ENCODE assay signal across 20 cellular contexts in the genomic region with DNA sequence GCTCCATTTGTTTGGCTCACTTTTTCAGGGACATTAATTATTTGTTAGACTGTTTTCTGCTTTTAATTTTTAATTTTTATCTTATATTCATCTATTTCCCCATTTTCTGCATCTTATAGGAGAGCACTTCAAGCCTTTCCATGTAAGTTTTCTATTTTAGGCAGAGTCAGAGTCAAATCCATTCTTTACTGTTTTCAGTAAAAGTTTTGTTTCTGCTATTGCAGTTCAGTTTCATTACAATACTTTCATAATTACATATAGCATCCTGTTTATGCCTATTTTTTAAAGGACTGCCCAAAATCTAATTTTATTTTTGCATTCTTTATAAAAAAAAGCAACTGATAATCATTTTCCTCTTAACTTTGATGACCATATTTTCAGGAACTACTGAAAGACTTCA. TPM values are rescaled to one million over a fixed set of nuclear protein-coding genes. Genes with fewer than 3 reads are reported as not detected.
DNase-seq lines count a peak whose midpoint lies in the region; ATAC-seq, FAIRE-seq and TF ChIP-seq lines count a peak whose summit lies in the region.
"Had no signal": no experiment of that assay in that cellular context is flagged by ENCODE, and none has a peak within 500 bp of the region (broad histone marks: within the 10 kb centered on the region; RNA-seq: fewer than 3 reads in every experiment).

No MANE protein-coding gene starts in this region.

- no peak overlapping the region for H3K4me3 Mint-ChIP-seq in activated CD8-positive, alpha-beta T cell treated with anti-CD3 and anti-CD28 coated beads, Interleukin-2, amount 10 ng/mL, durations not matched to agents 7 days and 5 days
- H3K4me3 Mint-ChIP-seq: CD8-positive, alpha-beta memory T cell; GM23338 had no signal

- no peaks in the 10 kb centered on the region for H3K9me3 Mint-ChIP-seq in activated CD8-positive, alpha-beta T cell treated with anti-CD3 and anti-CD28 coated beads, Interleukin-2, amount 10 ng/mL, durations not matched to agents 7 days and 5 days (ENCODE audit: insufficient read depth)

- no peaks in the 10 kb centered on the region for H3K4me1 Mint-ChIP-seq in activated CD8-positive, alpha-beta T cell treated with anti-CD3 and anti-CD28 coated beads, Interleukin-2, amount 10 ng/mL, durations not matched to agents 7 days and 5 days (ENCODE audit: low read depth)
- H3K4me1 Mint-ChIP-seq: CD8-positive, alpha-beta memory T cell had no signal

- H3K27me3 Mint-ChIP-seq in activated CD8-positive, alpha-beta T cell treated with anti-CD3 and anti-CD28 coated beads, Interleukin-2, amount 10 ng/mL, durations not matched to agents 7 days and 5 days (ENCODE audit: low read depth): peaks cover 7% of the 10 kb centered on the region

- H3K36me3 Mint-ChIP-seq in activated CD8-positive, alpha-beta T cell treated with anti-CD3 and anti-CD28 coated beads, Interleukin-2, amount 10 ng/mL, durations not matched to agents 7 days and 5 days (ENCODE audit: low read depth): no peaks in the 10 kb centered on the region

- no peak overlapping the region for H3K4me2 ChIP-seq in GM12878 (ENCODE audit: control insufficient read depth, insufficient read depth)
- H3K4me2 ChIP-seq: BLaER1, GM23338 had no signal

- H3K79me2 ChIP-seq in GM12878 (ENCODE audit: control insufficient read depth, insufficient read depth, low read length): no peaks in the 10 kb centered on the region

- CTCF ChIA-PET in GM12878 (lab: Yijun Ruan, JAX): interaction anchor here (0.6 to 1.7 kb wide), 3 partner anchors 21 to 169 kb away, joined by 3 to 4 read pairs (median 4); no protein-coding TSS in a partner anchor
- CTCF ChIA-PET in activated CD8-positive, alpha-beta T cell treated with anti-CD3 and anti-CD28 coated beads, Interleukin-2, amount 10 ng/mL, durations not matched to agents 7 days and 5 days (lab: Charles Lee): no interaction called here

- no peak for TF ChIP-seq POLR2A in GM12878 (IDR thresholded peaks at IDR 0.05; ENCODE audit: low read depth, low read length)

- ATAC-seq in GM19035 (IDR thresholded peaks at IDR 0.05; ENCODE audit: unreplicated experiment) (peak; percentile 55), HG03095 (IDR thresholded peaks at IDR 0.05; ENCODE audit: unreplicated experiment) (peak; percentile 68), GM12878 (peak; percentile 36; the same call in 1 of the 3 replicates), left cardiac atrium (no peak)
- ATAC-seq in activated CD8-positive, alpha-beta T cell treated with anti-CD3 and anti-CD28 coated beads, Interleukin-2, amount 10 ng/mL, durations not matched to agents 7 days and 5 days: no peak
- ATAC-seq: GM23338 had no signal

- H3K27me3 ChIP-seq in GM12878 (replicated peaks in 1 of 2; ENCODE audit: control insufficient read depth in 2 of 2, insufficient read depth in 2 of 2, low read length in 1 of 2): no peaks in the 10 kb centered on the region; a peak in 1 of 4 replicates
- H3K27me3 ChIP-seq: BLaER1 had no signal

- no peak for TF ChIP-seq EP300 in GM12878 (IDR thresholded peaks at IDR 0.05; ENCODE audit: borderline replicate concordance in 1 of 2, control insufficient read depth in 1 of 2, low read depth in 2 of 2, low read length in 2 of 2)

- no peak for FAIRE-seq in GM12878 (lab: Jason Lieb, UNC)

- no peaks in the 10 kb centered on the region for H3K4me1 ChIP-seq in GM12878 (ENCODE audit: control insufficient read depth, insufficient read depth, low read length)
- H3K4me1 ChIP-seq: BLaER1, Caco-2 had no signal

- H3K9me3 ChIP-seq in GM12878 (replicated peaks; ENCODE audit: control insufficient read depth, insufficient read depth, low read length): no peaks in the 10 kb centered on the region
- H3K9me3 ChIP-seq: BLaER1, Caco-2 had no signal

- RAD21 ChIA-PET in GM12878 (lab: Charles Lee; ENCODE audit: unreplicated experiment): no interaction called here

- SMC1A ChIA-PET in GM12878 (lab: Charles Lee; ENCODE audit: uncharacterized antibody, unreplicated experiment): interaction anchor here (0.7 to 1.2 kb wide), 2 partner anchors 8 to 1637 kb away, joined by 3 to 4 read pairs; no protein-coding TSS in a partner anchor

- no peak overlapping the region for H3K27ac ChIP-seq in GM12878 (ENCODE audit: control insufficient read depth, insufficient read depth)
- H3K27ac ChIP-seq: BLaER1 had no signal

- no peak overlapping the region for H2AFZ ChIP-seq in GM12878 (ENCODE audit: control insufficient read depth, low read depth, low read length)
- H2AFZ ChIP-seq: GM23338 had no signal

- intact Hi-C loops in GM12878 (cut with micrococcal nuclease; ENCODE audit: unreplicated experiment): no loop called here
- intact Hi-C loops in left cardiac atrium (cut with DNase I): no loop called here

- TF ChIP-seq CTCF in GM10266 (IDR thresholded peaks at IDR 0.05; ENCODE audit: control insufficient read depth, insufficient read depth, low read depth, missing control alignments) (no peak), GM12878 (IDR thresholded peaks at IDR 0.05 in 2 of 3, conservative IDR thresholded peaks at IDR 0.05 in 1 of 3; ENCODE audit: control insufficient read depth in 2 of 3, extremely low read depth in 1 of 3, insufficient read depth in 1 of 3, low read depth in 3 of 3, low read length in 3 of 3) (no peak)

- no peak overlapping the region for H3K9ac ChIP-seq in GM12878 (ENCODE audit: control insufficient read depth, insufficient read depth, low read length)
- H3K9ac ChIP-seq: BLaER1 had no signal

- POLR2A ChIA-PET in GM12878 (lab: Charles Lee): no interaction called here
- POLR2A ChIA-PET in activated CD8-positive, alpha-beta T cell treated with anti-CD3 and anti-CD28 coated beads, Interleukin-2, amount 10 ng/mL, durations not matched to agents 7 days and 5 days (lab: Charles Lee): no interaction called here

- BruUV-seq in GM12878 (replicated peaks; lab: Mats Ljungman, UMichigan): no TSS peak

- no peak overlapping the region for H3K27ac Mint-ChIP-seq in activated CD8-positive, alpha-beta T cell treated with anti-CD3 and anti-CD28 coated beads, Interleukin-2, amount 10 ng/mL, durations not matched to agents 7 days and 5 days
- H3K27ac Mint-ChIP-seq: CD8-positive, alpha-beta memory T cell; GM23338 had no signal

- H4K20me1 ChIP-seq in GM12878 (ENCODE audit: control insufficient read depth, insufficient read depth): no peaks in the 10 kb centered on the region
- H4K20me1 ChIP-seq: BLaER1 had no signal

- H3K4me3 ChIP-seq in GM12878: no peak overlapping the region
- H3K4me3 ChIP-seq: BLaER1, GM23338 had no signal

- no peaks in the 10 kb centered on the region for H3K36me3 ChIP-seq in GM12878 (ENCODE audit: control insufficient read depth in 2 of 2, insufficient read depth in 2 of 2, low read length in 1 of 2)
- H3K36me3 ChIP-seq: BLaER1 had no signal

- peak; percentile 8 for DNase-seq in GM10266 (ENCODE audit: extremely low spot score)
- no peak for DNase-seq in GM12878 (ENCODE audit: low read depth, low spot score)
- no peak for DNase-seq in amygdala (lab: John Stamatoyannopoulos, UW)
- no peak for DNase-seq in activated CD8-positive, alpha-beta T cell treated with anti-CD3 and anti-CD28 coated beads, Interleukin-2, amount 10 ng/mL, durations not matched to agents 7 days and 5 days
- DNase-seq in left cardiac atrium: no peak
- DNase-seq: 8988T; AML-193; Caco-2; CD8-positive, alpha-beta memory T cell; DND-41; GDM1; H7; IMR-90; Kasumi-1; KBM-7 had no signal

- in situ Hi-C loops in GM12878 (cut with MboI): no loop called here

- TF ChIP-seq RAD21 in GM12878 (IDR thresholded peaks at IDR 0.05; ENCODE audit: insufficient read depth, low read depth, low read length): no peak

RNA-seq across cellular contexts. Expression of gene OR10A5, which starts 3.8 kb away (rescaled TPM):
- total RNA-seq in GM12878 (2013; cell fraction: nucleolus; rRNA removed): not detected in 2 replicates
- not detected in 2 replicates for total RNA-seq in GM12878 (2014; rRNA removed)
- total RNA-seq in GM12878 (2014; rRNA removed; fragmentation: Illumina TruSeq; extraction: Trizol): not detected in 2 replicates
- total RNA-seq in GM12878 (2021): not detected in 2 replicates
- polyA plus RNA-seq in GM12878 (2011; ENCODE audit: low read depth): not detected
- not detected in 2 replicates for polyA plus RNA-seq in GM12878 (2011; rRNA removed)
- not detected in 2 replicates for polyA plus RNA-seq in GM12878 (2011; cell fraction: cytosol; rRNA removed)
- not detected in 2 replicates for polyA plus RNA-seq in GM12878 (2011; cell fraction: nucleus; rRNA removed)
- polyA plus RNA-seq in GM12878 (2012): not detected in 2 replicates
- polyA plus RNA-seq in GM12878 (2014; fragmentation: Illumina TruSeq; extraction: Trizol): not detected in 2 replicates
- polyA plus RNA-seq in GM12878 (2014; fragmentation: Nextera tagmentation; extraction: Ambion mirVana): not detected
- not detected in 2 replicates for polyA plus RNA-seq in GM12878 (2014; rRNA removed)
- not detected for polyA plus RNA-seq in GM12878 (2016; fragmentation: Nextera tagmentation; extraction: Ambion mirVana)
- not detected in 2 replicates for polyA minus RNA-seq in GM12878 (2011; rRNA and poly(A)+ RNA removed)
- not detected in 2 replicates for polyA minus RNA-seq in GM12878 (2011; cell fraction: cytosol; rRNA and poly(A)+ RNA removed)
- not detected in 2 replicates for polyA minus RNA-seq in GM12878 (2011; cell fraction: nucleus; rRNA and poly(A)+ RNA removed)
- total RNA-seq in activated CD8-positive, alpha-beta T cell treated with anti-CD3 and anti-CD28 coated beads, Interleukin-2, amount 10 ng/mL, durations not matched to agents 7 days and 5 days: not detected
- not detected for total RNA-seq in left cardiac atrium
- total RNA-seq: Caco-2; CD8-positive, alpha-beta memory T cell; GM23338; H7; HT-29; IMR-90 had no signal
- polyA plus RNA-seq: CD8-positive, alpha-beta memory T cell; IMR-90 had no signal

RNA-seq across cellular contexts. Expression of gene OR10A2, which starts 21.2 kb away (rescaled TPM):
- total RNA-seq in GM12878 (2013; cell fraction: nucleolus; rRNA removed): not detected in 2 replicates
- total RNA-seq in GM12878 (2014; rRNA removed) (not detected in 2 replicates), GM12878 (2014; rRNA removed; fragmentation: Illumina TruSeq; extraction: Trizol) (not detected in 2 replicates), GM12878 (2021) (not detected in 2 replicates), left cardiac atrium (not detected)
- polyA plus RNA-seq in GM12878 (2011; ENCODE audit: low read depth): not detected
- polyA plus RNA-seq in GM12878 (2011; rRNA removed) (not detected in 2 replicates), GM12878 (2014; fragmentation: Illumina TruSeq; extraction: Trizol) (not detected in 2 replicates), GM12878 (2014; fragmentation: Nextera tagmentation; extraction: Ambion mirVana) (not detected), GM12878 (2014; rRNA removed) (not detected in 2 replicates), GM12878 (2016; fragmentation: Nextera tagmentation; extraction: Ambion mirVana) (under 1 TPM; 0.04 to 0.06 TPM)
- polyA plus RNA-seq in GM12878 (2011; cell fraction: cytosol; rRNA removed): not detected in 2 replicates
- polyA plus RNA-seq in GM12878 (2011; cell fraction: nucleus; rRNA removed): not detected in 2 replicates
- 0.01 TPM in 1 of 2 replicates, not detected in the other for polyA plus RNA-seq in GM12878 (2012)
- polyA minus RNA-seq in GM12878 (2011; rRNA and poly(A)+ RNA removed): not detected in 2 replicates
- polyA minus RNA-seq in GM12878 (2011; cell fraction: cytosol; rRNA and poly(A)+ RNA removed): not detected in 2 replicates
- polyA minus RNA-seq in GM12878 (2011; cell fraction: nucleus; rRNA and poly(A)+ RNA removed): not detected in 2 replicates
- total RNA-seq in activated CD8-positive, alpha-beta T cell treated with anti-CD3 and anti-CD28 coated beads, Interleukin-2, amount 10 ng/mL, durations not matched to agents 7 days and 5 days: not detected
- total RNA-seq: Caco-2; CD8-positive, alpha-beta memory T cell; GM23338; H7; HT-29; IMR-90 had no signal
- polyA plus RNA-seq: CD8-positive, alpha-beta memory T cell; IMR-90 had no signal

RNA-seq across cellular contexts. Expression of gene OR10A4, which starts 34.7 kb away (rescaled TPM):
- total RNA-seq in GM12878 (2013; cell fraction: nucleolus; rRNA removed): not detected in 2 replicates
- total RNA-seq in GM12878 (2014; rRNA removed) (not detected in 2 replicates), GM12878 (2014; rRNA removed; fragmentation: Illumina TruSeq; extraction: Trizol) (not detected in 2 replicates), GM12878 (2021) (not detected in 2 replicates), left cardiac atrium (not detected)
- not detected for polyA plus RNA-seq in GM12878 (2011; ENCODE audit: low read depth)
- polyA plus RNA-seq in GM12878 (2011; rRNA removed) (not detected in 2 replicates), GM12878 (2014; fragmentation: Illumina TruSeq; extraction: Trizol) (not detected in 2 replicates), GM12878 (2014; fragmentation: Nextera tagmentation; extraction: Ambion mirVana) (not detected), GM12878 (2014; rRNA removed) (not detected in 2 replicates), GM12878 (2016; fragmentation: Nextera tagmentation; extraction: Ambion mirVana) (not detected)
- not detected in 2 replicates for polyA plus RNA-seq in GM12878 (2011; cell fraction: cytosol; rRNA removed)
- not detected in 2 replicates for polyA plus RNA-seq in GM12878 (2011; cell fraction: nucleus; rRNA removed)
- not detected in 2 replicates for polyA plus RNA-seq in GM12878 (2012)
- not detected in 2 replicates for polyA minus RNA-seq in GM12878 (2011; rRNA and poly(A)+ RNA removed)
- polyA minus RNA-seq in GM12878 (2011; cell fraction: cytosol; rRNA and poly(A)+ RNA removed): not detected in 2 replicates
- polyA minus RNA-seq in GM12878 (2011; cell fraction: nucleus; rRNA and poly(A)+ RNA removed): not detected in 2 replicates
- total RNA-seq in activated CD8-positive, alpha-beta T cell treated with anti-CD3 and anti-CD28 coated beads, Interleukin-2, amount 10 ng/mL, durations not matched to agents 7 days and 5 days: not detected
- total RNA-seq: Caco-2; CD8-positive, alpha-beta memory T cell; GM23338; H7; HT-29; IMR-90 had no signal
- polyA plus RNA-seq: CD8-positive, alpha-beta memory T cell; IMR-90 had no signal

RNA-seq across cellular contexts. Expression of gene OR6A2, which starts 42.2 kb away (rescaled TPM):
- total RNA-seq in GM12878 (2013; cell fraction: nucleolus; rRNA removed): 7.3 and 9.5 TPM in 2 replicates
- total RNA-seq in GM12878 (2014; rRNA removed) (0.05 and 0.17 TPM in 2 replicates), GM12878 (2014; rRNA removed; fragmentation: Illumina TruSeq; extraction: Trizol) (0.04 and 0.05 TPM in 2 replicates), GM12878 (2021) (not detected in 2 replicates), left cardiac atrium (under 1 TPM in 1 of 2 donors, not detected in 1; 0.08 TPM)
- not detected for polyA plus RNA-seq in GM12878 (2011; ENCODE audit: low read depth)
- polyA plus RNA-seq in GM12878 (2011; rRNA removed) (0.03 TPM in 1 of 2 replicates, not detected in the other), GM12878 (2014; fragmentation: Illumina TruSeq; extraction: Trizol) (not detected in 2 replicates), GM12878 (2014; fragmentation: Nextera tagmentation; extraction: Ambion mirVana) (not detected), GM12878 (2014; rRNA removed) (not detected in 2 replicates), GM12878 (2016; fragmentation: Nextera tagmentation; extraction: Ambion mirVana) (not detected)
- polyA plus RNA-seq in GM12878 (2011; cell fraction: cytosol; rRNA removed): not detected in 2 replicates
- 0.19 and 0.39 TPM in 2 replicates for polyA plus RNA-seq in GM12878 (2011; cell fraction: nucleus; rRNA removed)
- not detected in 2 replicates for polyA plus RNA-seq in GM12878 (2012)
- polyA minus RNA-seq in GM12878 (2011; rRNA and poly(A)+ RNA removed): 1.9 and 2.3 TPM in 2 replicates
- not detected in 2 replicates for polyA minus RNA-seq in GM12878 (2011; cell fraction: cytosol; rRNA and poly(A)+ RNA removed)
- polyA minus RNA-seq in GM12878 (2011; cell fraction: nucleus; rRNA and poly(A)+ RNA removed): 1.5 and 3.5 TPM in 2 replicates
- under 1 TPM; 0.05 TPM for total RNA-seq in activated CD8-positive, alpha-beta T cell treated with anti-CD3 and anti-CD28 coated beads, Interleukin-2, amount 10 ng/mL, durations not matched to agents 7 days and 5 days
- total RNA-seq: Caco-2; CD8-positive, alpha-beta memory T cell had no signal
- polyA plus RNA-seq: CD8-positive, alpha-beta memory T cell had no signal

RNA-seq across cellular contexts. Expression of gene OR2D2, which starts 50.6 kb away (rescaled TPM):
- total RNA-seq in GM12878 (2013; cell fraction: nucleolus; rRNA removed): 8.0 and 9.1 TPM in 2 replicates
- total RNA-seq in GM12878 (2014; rRNA removed): 0.11 TPM in 1 of 2 replicates, not detected in the other
- 0.23 TPM in 1 of 2 replicates, not detected in the other for total RNA-seq in GM12878 (2014; rRNA removed; fragmentation: Illumina TruSeq; extraction: Trizol)
- not detected in 2 replicates for total RNA-seq in GM12878 (2021)
- polyA plus RNA-seq in GM12878 (2011; ENCODE audit: low read depth): not detected
- polyA plus RNA-seq in GM12878 (2011; rRNA removed): not detected in 2 replicates
- polyA plus RNA-seq in GM12878 (2011; cell fraction: cytosol; rRNA removed): not detected in 2 replicates
- 0.30 and 0.32 TPM in 2 replicates for polyA plus RNA-seq in GM12878 (2011; cell fraction: nucleus; rRNA removed)
- not detected in 2 replicates for polyA plus RNA-seq in GM12878 (2012)
- polyA plus RNA-seq in GM12878 (2014; fragmentation: Illumina TruSeq; extraction: Trizol): not detected in 2 replicates
- polyA plus RNA-seq in GM12878 (2014; fragmentation: Nextera tagmentation; extraction: Ambion mirVana): not detected
- not detected in 2 replicates for polyA plus RNA-seq in GM12878 (2014; rRNA removed)
- polyA plus RNA-seq in GM12878 (2016; fragmentation: Nextera tagmentation; extraction: Ambion mirVana): not detected
- 2.6 and 3.1 TPM in 2 replicates for polyA minus RNA-seq in GM12878 (2011; rRNA and poly(A)+ RNA removed)
- not detected in 2 replicates for polyA minus RNA-seq in GM12878 (2011; cell fraction: cytosol; rRNA and poly(A)+ RNA removed)
- polyA minus RNA-seq in GM12878 (2011; cell fraction: nucleus; rRNA and poly(A)+ RNA removed): 1.9 and 6.4 TPM in 2 replicates
- not detected for total RNA-seq in activated CD8-positive, alpha-beta T cell treated with anti-CD3 and anti-CD28 coated beads, Interleukin-2, amount 10 ng/mL, durations not matched to agents 7 days and 5 days
- total RNA-seq in left cardiac atrium: not detected
- total RNA-seq: Caco-2; CD8-positive, alpha-beta memory T cell; HT-29 had no signal
- polyA plus RNA-seq: CD8-positive, alpha-beta memory T cell had no signal

Comparison
In these comparisons a context has a peak if more than half of its experiments do, and no peak if none do; other contexts are left out.
1. ATAC-seq: peak in GM19035 (single experiment), HG03095 (single experiment) and GM12878 (single experiment); none in activated CD8-positive, alpha-beta T cell treated with anti-CD3 and anti-CD28 coated beads, Interleukin-2, amount 10 ng/mL, durations not matched to agents 7 days and 5 days (single experiment) and left cardiac atrium (0 of 2).